In the genomic region with DNA sequence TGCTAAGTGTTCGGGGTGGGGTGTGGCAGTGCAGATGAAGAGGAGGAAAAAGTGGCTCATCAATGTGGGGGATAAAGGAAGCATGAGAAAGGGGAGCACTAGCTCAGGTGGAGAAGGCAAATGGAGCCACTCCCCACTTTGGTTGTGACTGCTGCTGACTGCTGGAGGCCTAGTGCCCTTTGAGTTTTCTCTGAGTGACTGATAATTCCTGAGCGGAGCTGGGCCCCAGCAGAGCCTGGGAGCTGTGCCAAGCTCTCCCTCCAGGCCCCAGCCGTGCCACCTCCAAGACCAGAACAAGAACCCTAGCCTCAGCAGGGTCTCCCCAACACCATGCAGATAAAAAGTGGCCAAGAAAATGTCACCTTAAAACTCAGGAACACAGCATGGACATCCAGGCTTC, we compare ENCODE assay signal across 26 cellular contexts. TPM values are rescaled to one million over a fixed set of nuclear protein-coding genes. Genes with fewer than 3 reads are reported as not detected.
DNase-seq lines count a peak whose midpoint lies in the region; ATAC-seq and TF ChIP-seq lines count a peak whose summit lies in the region.
"Had no signal": no experiment of that assay in that cellular context is flagged by ENCODE, and none has a peak within 500 bp of the region (broad histone marks: within the 10 kb centered on the region; RNA-seq: fewer than 3 reads in every experiment).

No MANE protein-coding gene starts in this region.

- TF ChIP-seq CTCF in choroid plexus epithelial cell (conservative IDR thresholded peaks at IDR 0.05; ENCODE audit: low read depth, low read length) (no peak), mesothelial cell of epicardium (IDR thresholded peaks at IDR 0.05; ENCODE audit: unreplicated experiment) (no peak)

- no peaks in the 10 kb centered on the region for H3K4me1 Mint-ChIP-seq in activated CD4-positive, alpha-beta memory T cell treated with anti-CD3 and anti-CD28 coated beads, Interleukin-2, amount 10 ng/mL, durations not matched to agents 7 days and 5 days
- no peaks in the 10 kb centered on the region for H3K4me1 Mint-ChIP-seq in activated CD4-positive, alpha-beta memory T cell treated with anti-CD3 and anti-CD28 coated beads for 36 hours (ENCODE audit: low read depth)
- H3K4me1 Mint-ChIP-seq in mesothelial cell of epicardium: peaks cover 33% of the 10 kb centered on the region

- ATAC-seq in GM19324 (IDR thresholded peaks at IDR 0.05; ENCODE audit: low FRiP score, unreplicated experiment): no peak
- ATAC-seq: activated T-cell treated with anti-CD3 and anti-CD28 coated beads, Interleukin-2, amount 50 U/mL, for 4 hours; effector memory CD8-positive, alpha-beta T cell; gastroesophageal sphincter had no signal

- POLR2A ChIA-PET in activated CD4-positive, alpha-beta memory T cell treated with anti-CD3 and anti-CD28 coated beads, Interleukin-2, amount 10 ng/mL, durations not matched to agents 7 days and 5 days (lab: Charles Lee): interaction anchor here (1.3 kb wide), 1 partner anchor 9 kb away, joined by 4 read pairs; the partner anchor contains the start of gene RASSF4
- POLR2A ChIA-PET in activated CD4-positive, alpha-beta memory T cell treated with anti-CD3 and anti-CD28 coated beads for 36 hours (lab: Charles Lee): no interaction called here

- H3K27me3 Mint-ChIP-seq in activated CD4-positive, alpha-beta memory T cell treated with anti-CD3 and anti-CD28 coated beads, Interleukin-2, amount 10 ng/mL, durations not matched to agents 7 days and 5 days: peaks cover 7% of the 10 kb centered on the region
- H3K27me3 Mint-ChIP-seq in activated CD4-positive, alpha-beta memory T cell treated with anti-CD3 and anti-CD28 coated beads for 36 hours: peaks cover 4% of the 10 kb centered on the region
- no peaks in the 10 kb centered on the region for H3K27me3 Mint-ChIP-seq in mesothelial cell of epicardium (ENCODE audit: low read depth)
- H3K27me3 Mint-ChIP-seq: effector memory CD8-positive, alpha-beta T cell had no signal

- H3K27ac Mint-ChIP-seq in activated CD4-positive, alpha-beta memory T cell treated with anti-CD3 and anti-CD28 coated beads, Interleukin-2, amount 10 ng/mL, durations not matched to agents 7 days and 5 days: no peak overlapping the region
- H3K27ac Mint-ChIP-seq in activated CD4-positive, alpha-beta memory T cell treated with anti-CD3 and anti-CD28 coated beads for 36 hours: no peak overlapping the region
- H3K27ac Mint-ChIP-seq in mesothelial cell of epicardium: peak overlapping the region; percentile 62
- H3K27ac Mint-ChIP-seq: effector memory CD8-positive, alpha-beta T cell had no signal

- no peaks in the 10 kb centered on the region for H3K36me3 Mint-ChIP-seq in activated CD4-positive, alpha-beta memory T cell treated with anti-CD3 and anti-CD28 coated beads, Interleukin-2, amount 10 ng/mL, durations not matched to agents 7 days and 5 days (ENCODE audit: low read depth)
- peaks cover 3% of the 10 kb centered on the region for H3K36me3 Mint-ChIP-seq in activated CD4-positive, alpha-beta memory T cell treated with anti-CD3 and anti-CD28 coated beads for 36 hours
- H3K36me3 Mint-ChIP-seq in mesothelial cell of epicardium: peaks cover 5% of the 10 kb centered on the region

- intact Hi-C loops in activated CD4-positive, alpha-beta memory T cell treated with anti-CD3 and anti-CD28 coated beads for 36 hours (cut with micrococcal nuclease): no loop called here

- no peak overlapping the region for H3K4me3 Mint-ChIP-seq in activated CD4-positive, alpha-beta memory T cell treated with anti-CD3 and anti-CD28 coated beads, Interleukin-2, amount 10 ng/mL, durations not matched to agents 7 days and 5 days
- H3K4me3 Mint-ChIP-seq in activated CD4-positive, alpha-beta memory T cell treated with anti-CD3 and anti-CD28 coated beads for 36 hours: no peak overlapping the region
- no peak overlapping the region for H3K4me3 Mint-ChIP-seq in mesothelial cell of epicardium
- H3K4me3 Mint-ChIP-seq: activated naive CD4-positive, alpha-beta T cell treated with anti-CD3 and anti-CD28 coated beads, Interleukin-2, amount 10 ng/mL, durations not matched to agents 7 days and 5 days; activated T-cell treated with anti-CD3 and anti-CD28 coated beads, Interleukin-2, amount 50 U/mL, for 4 hours; central memory CD8-positive, alpha-beta T cell; effector memory CD8-positive, alpha-beta T cell had no signal

- CTCF ChIA-PET in activated CD4-positive, alpha-beta memory T cell treated with anti-CD3 and anti-CD28 coated beads, Interleukin-2, amount 10 ng/mL, durations not matched to agents 7 days and 5 days (lab: Charles Lee): interaction anchor here (1.0 kb wide), 1 partner anchor 17 kb away, joined by 3 read pairs; no protein-coding TSS in a partner anchor
- CTCF ChIA-PET in activated CD4-positive, alpha-beta memory T cell treated with anti-CD3 and anti-CD28 coated beads for 36 hours (lab: Charles Lee): interaction anchor here (2.4 kb wide), 1 partner anchor 17 kb away, joined by 8 read pairs; no protein-coding TSS in a partner anchor

- peak; percentile 1 for DNase-seq in activated CD4-positive, alpha-beta memory T cell treated with anti-CD3 and anti-CD28 coated beads, Interleukin-2, amount 10 ng/mL, durations not matched to agents 7 days and 5 days
- no peak for DNase-seq in activated CD4-positive, alpha-beta memory T cell treated with anti-CD3 and anti-CD28 coated beads for 36 hours
- peak; percentile 37 for DNase-seq in choroid plexus epithelial cell (ENCODE audit: low read depth)
- no peak for DNase-seq in mesothelial cell of epicardium (ENCODE audit: low spot score in 2 of 2, unreplicated experiment in 2 of 2)
- peak in 1 of 49 donors; percentile 41 for DNase-seq in substantia nigra (lab: John Stamatoyannopoulos, UW)
- no peak for DNase-seq in 8988T
- DNase-seq in AG08396 (ENCODE audit: low spot score): no peak
- DNase-seq: activated CD4-positive, alpha-beta T cell treated with anti-CD3 and anti-CD28 coated beads, Interleukin-2, amount 50 U/mL, for 4 hours; activated naive CD4-positive, alpha-beta T cell treated with anti-CD3 and anti-CD28 coated beads, Interleukin-2, amount 10 ng/mL, durations not matched to agents 7 days and 5 days; activated T-cell treated with anti-CD3 and anti-CD28 coated beads, Interleukin-2, amount 50 U/mL, for 4 hours; effector memory CD8-positive, alpha-beta T cell; esophagus squamous epithelium; KBM-7; kidney glomerular epithelial cell; NCI-H1694; NCI-H2227 treated with DMSO at 0.1 percent for 48 hours; stimulated activated CD4-positive, alpha-beta T cell treated with anti-CD3 and anti-CD28 coated beads, Interleukin-4, amount 100 ng/mL, for 4 hours had no signal

- peaks cover 3% of the 10 kb centered on the region for H3K9me3 Mint-ChIP-seq in activated CD4-positive, alpha-beta memory T cell treated with anti-CD3 and anti-CD28 coated beads, Interleukin-2, amount 10 ng/mL, durations not matched to agents 7 days and 5 days
- peaks cover 3% of the 10 kb centered on the region for H3K9me3 Mint-ChIP-seq in activated CD4-positive, alpha-beta memory T cell treated with anti-CD3 and anti-CD28 coated beads for 36 hours
- H3K9me3 Mint-ChIP-seq in mesothelial cell of epicardium: peaks cover 10% of the 10 kb centered on the region

- H3K4me3 ChIP-seq in choroid plexus epithelial cell (ENCODE audit: low read depth, low read length): no peak overlapping the region
- H3K4me3 ChIP-seq: A549, esophagus squamous epithelium, gastroesophageal sphincter had no signal

- peak overlapping the region; percentile 38 for H3K27ac ChIP-seq in substantia nigra (ENCODE audit: low read depth, low read length, poor library complexity, severe bottlenecking)
- H3K27ac ChIP-seq: A549, C4-2B, esophagus squamous epithelium, gastroesophageal sphincter, VCaP had no signal

RNA-seq across cellular contexts. Expression of gene RASSF4, which starts 9.7 kb away (rescaled TPM):
- total RNA-seq in activated CD4-positive, alpha-beta memory T cell treated with anti-CD3 and anti-CD28 coated beads, Interleukin-2, amount 10 ng/mL, durations not matched to agents 7 days and 5 days: 1 to 10 TPM in 1 of 2 experiments, under 1 TPM in 1; 0.50 to 1.2 TPM
- 1 to 10 TPM in 1 of 2 experiments, under 1 TPM in 1; 0.77 to 1.1 TPM for total RNA-seq in activated CD4-positive, alpha-beta memory T cell treated with anti-CD3 and anti-CD28 coated beads for 36 hours
- 15.4 to 16.6 TPM (median 16.3 TPM) in 3 replicates for total RNA-seq in mesothelial cell of epicardium

RNA-seq across cellular contexts. Expression of gene DEPP1, which starts 28.7 kb away (rescaled TPM):
- total RNA-seq in activated CD4-positive, alpha-beta memory T cell treated with anti-CD3 and anti-CD28 coated beads, Interleukin-2, amount 10 ng/mL, durations not matched to agents 7 days and 5 days: 1 to 10 TPM; 1.2 to 1.9 TPM
- under 1 TPM; 0.34 to 0.40 TPM for total RNA-seq in activated CD4-positive, alpha-beta memory T cell treated with anti-CD3 and anti-CD28 coated beads for 36 hours
- total RNA-seq in mesothelial cell of epicardium: 8.0 to 11.1 TPM (median 10.1 TPM) in 3 replicates

RNA-seq across cellular contexts. Expression of gene TMEM72, which starts 38.8 kb away (rescaled TPM):
- total RNA-seq in activated CD4-positive, alpha-beta memory T cell treated with anti-CD3 and anti-CD28 coated beads, Interleukin-2, amount 10 ng/mL, durations not matched to agents 7 days and 5 days: not detected
- total RNA-seq in activated CD4-positive, alpha-beta memory T cell treated with anti-CD3 and anti-CD28 coated beads for 36 hours: not detected
- total RNA-seq in mesothelial cell of epicardium: 0.67 to 0.71 TPM (median 0.68 TPM) in 3 replicates
- total RNA-seq: activated T-cell treated with anti-CD3 and anti-CD28 coated beads, Interleukin-2, amount 50 U/mL, for 4 hours; esophagus squamous epithelium; mononuclear cell; pulmonary artery endothelial cell; T-helper 2 cell treated with Interferon-gamma antibody and Interleukin-4, amounts not matched to agents 100 ng/mL and 5 ng/mL, for 36 hours had no signal

RNA-seq across cellular contexts. Expression of gene ZNF22, which starts 50.8 kb away (rescaled TPM):
- total RNA-seq in activated CD4-positive, alpha-beta memory T cell treated with anti-CD3 and anti-CD28 coated beads, Interleukin-2, amount 10 ng/mL, durations not matched to agents 7 days and 5 days: 10 to 100 TPM; 22.9 to 24.7 TPM
- 10 to 100 TPM; 19.3 to 19.9 TPM for total RNA-seq in activated CD4-positive, alpha-beta memory T cell treated with anti-CD3 and anti-CD28 coated beads for 36 hours
- total RNA-seq in mesothelial cell of epicardium: 44.7 to 46.8 TPM (median 45.2 TPM) in 3 replicates

Comparison
In these comparisons a context has a peak if more than half of its experiments do, and no peak if none do; other contexts are left out.
1. DNase-seq: peak in activated CD4-positive, alpha-beta memory T cell treated with anti-CD3 and anti-CD28 coated beads, Interleukin-2, amount 10 ng/mL, durations not matched to agents 7 days and 5 days (single experiment) and choroid plexus epithelial cell (single experiment); none in activated CD4-positive, alpha-beta memory T cell treated with anti-CD3 and anti-CD28 coated beads for 36 hours (single experiment), mesothelial cell of epicardium (0 of 2), 8988T (single experiment) and AG08396 (single experiment).